In genomic region chr19:11832253-11832912, GRCh38 we compare ENCODE assay signal across 21 cellular contexts. TPM values are rescaled to one million over a fixed set of nuclear protein-coding genes. Genes with fewer than 3 reads are reported as not detected.
DNase-seq lines count a peak whose midpoint lies in the region; ATAC-seq and TF ChIP-seq lines count a peak whose summit lies in the region.
"Had no signal": no experiment of that assay in that cellular context is flagged by ENCODE, and none has a peak within 500 bp of the region (broad histone marks: within the 10 kb centered on the region; RNA-seq: fewer than 3 reads in every experiment).

No MANE protein-coding gene starts in this region.

- whole genome bisulfite sequencing in liver = 99% methylated on average over 8 of the region's 8 CpGs
- 98% methylated on average over 8 of the region's 8 CpGs for WGBS in right lobe of liver (ENCODE audit: insufficient coverage, low coverage, low lambda C conversion rate, missing lambda C conversion rate)

- TF ChIP-seq POLR2A in right lobe of liver (IDR thresholded peaks at IDR 0.05) = no peak

- H3K27me3 ChIP-seq in liver (ENCODE audit: control insufficient read depth in 4 of 4, insufficient read depth in 4 of 4, low read length in 3 of 4) = no peaks in the 10 kb centered on the region
- no peaks in the 10 kb centered on the region for H3K27me3 ChIP-seq in right lobe of liver
- H3K27me3 ChIP-seq in duodenal mucosa (ENCODE audit: control insufficient read depth in 1 of 2, insufficient read depth in 2 of 2, low read length in 2 of 2) = no peaks in the 10 kb centered on the region
- H3K27me3 ChIP-seq in muscle layer of duodenum (ENCODE audit: low read depth, low read length) = no peaks in the 10 kb centered on the region
- no peaks in the 10 kb centered on the region for H3K27me3 ChIP-seq in thoracic aorta (replicated peaks; ENCODE audit: insufficient read depth)
- H3K27me3 ChIP-seq: SJSA1 had no signal

- no peak for TF ChIP-seq CTCF in liver (IDR thresholded peaks at IDR 0.05; ENCODE audit: low read depth, low read length, missing input control)
- no peak for TF ChIP-seq CTCF in right lobe of liver (IDR thresholded peaks at IDR 0.05)
- no peak for TF ChIP-seq CTCF in thoracic aorta (IDR thresholded peaks at IDR 0.05)

- no peak overlapping the region for H3K9ac ChIP-seq in liver (ENCODE audit: low read depth in 1 of 2, low read length in 2 of 2)
- no peak overlapping the region for H3K9ac ChIP-seq in duodenal mucosa (ENCODE audit: low read depth in 1 of 2, low read length in 2 of 2)

- no peaks in the 10 kb centered on the region for H3K4me1 ChIP-seq in liver (ENCODE audit: control insufficient read depth in 4 of 4, insufficient read depth in 4 of 4, low read length in 3 of 4)
- no peaks in the 10 kb centered on the region for H3K4me1 ChIP-seq in right lobe of liver
- H3K4me1 ChIP-seq in duodenal mucosa (ENCODE audit: control insufficient read depth in 1 of 2, insufficient read depth in 2 of 2, low read length in 2 of 2) = no peaks in the 10 kb centered on the region
- no peaks in the 10 kb centered on the region for H3K4me1 ChIP-seq in muscle layer of duodenum (ENCODE audit: control insufficient read depth in 1 of 2, insufficient read depth in 2 of 2, low read length in 2 of 2)
- no peaks in the 10 kb centered on the region for H3K4me1 ChIP-seq in thoracic aorta (ENCODE audit: control insufficient read depth in 1 of 2, low read depth in 2 of 2)
- H3K4me1 ChIP-seq: SJSA1 had no signal

- H3K27ac ChIP-seq in liver (ENCODE audit: low read depth in 1 of 2, low read length in 2 of 2) (no peak overlapping the region), right lobe of liver (no peak overlapping the region), duodenal mucosa (ENCODE audit: low read depth, low read length) (no peak overlapping the region), muscle layer of duodenum (ENCODE audit: low read length) (no peak overlapping the region), thoracic aorta (no peak overlapping the region)
- H3K27ac ChIP-seq: 22Rv1, C4-2B, SJSA1 had no signal

- H3K4me3 ChIP-seq in liver (ENCODE audit: low read depth in 1 of 3, low read length in 3 of 3) (peak overlapping the region in 2 of 3 donors; percentile 35 to 74), right lobe of liver (no peak overlapping the region), duodenal mucosa (ENCODE audit: low read depth in 1 of 2, low read length in 2 of 2) (peak overlapping the region; percentile 26 to 57), muscle layer of duodenum (ENCODE audit: low read depth in 1 of 2, low read length in 2 of 2) (peak overlapping the region; percentile 21 to 39), thoracic aorta (peak overlapping the region; percentile 7)
- H3K4me3 ChIP-seq: SJSA1 had no signal

- H3K9me3 ChIP-seq in liver (ENCODE audit: control insufficient read depth in 4 of 4, low read length in 3 of 4) = peaks cover 30 to 60% (median 37%) of the 10 kb centered on the region in 4 donors
- peaks cover 0 to 33% (median 19%) of the 10 kb centered on the region in 4 donors for H3K9me3 ChIP-seq in right lobe of liver
- H3K9me3 ChIP-seq in duodenal mucosa (ENCODE audit: control insufficient read depth in 1 of 2, low read length in 2 of 2) = peaks cover 66 to 76% of the 10 kb centered on the region in 2 donors
- peaks cover 21 to 37% of the 10 kb centered on the region in 2 donors for H3K9me3 ChIP-seq in muscle layer of duodenum (ENCODE audit: control insufficient read depth in 1 of 2, low read length in 2 of 2)
- peaks cover 62% of the 10 kb centered on the region for H3K9me3 ChIP-seq in thoracic aorta

- no peak for TF ChIP-seq RAD21 in liver (IDR thresholded peaks at IDR 0.05)

- H3K36me3 ChIP-seq in liver (ENCODE audit: control insufficient read depth in 4 of 4, insufficient read depth in 3 of 4, low read depth in 1 of 4, low read length in 3 of 4) (peaks cover 12 to 42% (median 37%) of the 10 kb centered on the region in 4 donors), right lobe of liver (peaks cover 0 to 36% (median 19%) of the 10 kb centered on the region in 4 donors), duodenal mucosa (ENCODE audit: control insufficient read depth in 1 of 2, insufficient read depth in 2 of 2, low read length in 2 of 2) (peaks cover 27 to 61% of the 10 kb centered on the region in 2 donors), muscle layer of duodenum (ENCODE audit: control insufficient read depth in 1 of 2, insufficient read depth in 2 of 2, low read length in 2 of 2) (peaks cover 24 to 51% of the 10 kb centered on the region in 2 donors), thoracic aorta (peaks cover 47% of the 10 kb centered on the region)

- intact Hi-C loops in right lobe of liver (cut with DNase I) = no loop called here

- no peak for ATAC-seq in right lobe of liver
- no peak for ATAC-seq in thoracic aorta (ENCODE audit: insufficient number of reproducible peaks, low FRiP score, low read depth)
- ATAC-seq in GM21619 (IDR thresholded peaks at IDR 0.05; ENCODE audit: unreplicated experiment) = no peak
- no peak for ATAC-seq in GM19328 (IDR thresholded peaks at IDR 0.05; ENCODE audit: unreplicated experiment)
- ATAC-seq: Right ventricle myocardium inferior had no signal

- DNase-seq in right lobe of liver (no peak), thoracic aorta (ENCODE audit: low spot score) (no peak), C1 segment of cervical spinal cord (lab: John Stamatoyannopoulos, UW) (no peak)
- DNase-seq: ACHN, DMS53, GF-D8, H9, Karpas-422, MV-4-11, NCI-H187, NCI-H446, NCI-H526 had no signal

TF ChIP-seq in liver, 16 proteins besides CTCF, POLR2A, EP300 and RAD21 (continues in another document):
- no peak for TF ChIP-seq FOXA1 (IDR thresholded peaks at IDR 0.05)
- TF ChIP-seq RXRA (IDR thresholded peaks at IDR 0.05) = no peak
- TF ChIP-seq ATF3 (IDR thresholded peaks at IDR 0.05) = no peak
- TF ChIP-seq HNF4G (IDR thresholded peaks at IDR 0.05) = no peak
- TF ChIP-seq SP1 (IDR thresholded peaks at IDR 0.05) = no peak
- no peak for TF ChIP-seq REST (IDR thresholded peaks at IDR 0.05)
- TF ChIP-seq FOXA2 (IDR thresholded peaks at IDR 0.05) = no peak
- no peak for TF ChIP-seq TAF1 (conservative IDR thresholded peaks at IDR 0.05)
- no peak for TF ChIP-seq NR2F2 (IDR thresholded peaks at IDR 0.05)
- TF ChIP-seq MAX (IDR thresholded peaks at IDR 0.05) = no peak
- TF ChIP-seq EGR1 (IDR thresholded peaks at IDR 0.05; ENCODE audit: low read depth in 2 of 2) = no peak

RNA-seq across cellular contexts. Expression of gene ZNF439, which starts 16.1 kb away (rescaled TPM):
- total RNA-seq in liver = 1 to 10 TPM; 2.0 to 2.4 TPM
- under 1 TPM; 0.33 to 0.61 TPM for polyA plus RNA-seq in liver
- total RNA-seq in right lobe of liver = 1 to 10 TPM in 2 of 6 experiments, under 1 TPM in 4; 0.43 to 1.3 (median 0.66) TPM
- 10 to 100 TPM; 13.8 to 28.2 TPM for total RNA-seq in thoracic aorta

RNA-seq across cellular contexts. Expression of gene ZNF440, which starts 18.3 kb away (rescaled TPM):
- total RNA-seq in liver (1 to 10 TPM; 7.2 to 8.5 TPM), right lobe of liver (1 to 10 TPM; 2.0 to 5.6 (median 3.7) TPM), thoracic aorta (10 to 100 TPM in 1 of 2 donors, 1 to 10 TPM in 1; 7.3 to 23.5 TPM)
- polyA plus RNA-seq in liver = 1 to 10 TPM; 1.3 to 1.5 TPM

RNA-seq across cellular contexts. Expression of gene ZNF491, which starts 34.1 kb away (rescaled TPM):
- total RNA-seq in liver (1 to 10 TPM in 1 of 2 donors, under 1 TPM in 1; 0.98 to 1.8 TPM), right lobe of liver (1 to 10 TPM in 2 of 6 experiments, under 1 TPM in 4; 0.37 to 1.3 (median 0.98) TPM), thoracic aorta (1 to 10 TPM; 3.7 to 3.9 TPM)
- polyA plus RNA-seq in liver = under 1 TPM; 0.24 to 0.51 TPM

RNA-seq across cellular contexts. Expression of gene ZNF69, which starts 55.2 kb away (rescaled TPM):
- 10 to 100 TPM; 11.8 to 12.0 TPM for total RNA-seq in liver
- 1 to 10 TPM; 2.5 to 5.9 TPM for polyA plus RNA-seq in liver
- total RNA-seq in right lobe of liver = 1 to 10 TPM; 6.1 to 10.0 (median 9.2) TPM
- 10 to 100 TPM; 10.4 to 15.0 TPM for total RNA-seq in thoracic aorta

Comparison
In these comparisons a context has a peak if more than half of its experiments do, and no peak if none do; other contexts are left out.
1. H3K4me3 ChIP-seq: peak in liver (2 of 3), duodenal mucosa (2 of 2), muscle layer of duodenum (2 of 2) and thoracic aorta (single experiment); none in right lobe of liver (0 of 3).
2. RNA of gene ZNF439, which starts 16.1 kb away (total RNA-seq): 13.8 to 28.2 TPM in thoracic aorta; 2.0 to 2.4 TPM in liver and 0.43 to 1.3 TPM in right lobe of liver; every median in the first group is over 4 times any median in the second.